10 cellular contexts compared by ENCODE assay signal in genomic region chr2:51013060-51013746, GRCh38. TPM values are rescaled to one million over a fixed set of nuclear protein-coding genes. Genes with fewer than 3 reads are reported as not detected.
DNase-seq lines count a peak whose midpoint lies in the region; ATAC-seq and TF ChIP-seq lines count a peak whose summit lies in the region.
"Had no signal": no experiment of that assay in that cellular context is flagged by ENCODE, and none has a peak within 500 bp of the region (broad histone marks: within the 10 kb centered on the region; RNA-seq: fewer than 3 reads in every experiment).

No MANE protein-coding gene starts in this region.

- no peak overlapping the region for H3K27ac Mint-ChIP-seq in stimulated activated naive CD8-positive, alpha-beta T cell treated with anti-CD3 and anti-CD28 coated beads, Interleukin-15, amount 100 ng/mL, for 72 hours

- H3K9me3 Mint-ChIP-seq in stimulated activated naive CD8-positive, alpha-beta T cell treated with anti-CD3 and anti-CD28 coated beads, Interleukin-15, amount 100 ng/mL, for 72 hours = peaks cover 6 to 13% of the 10 kb centered on the region in 2 donors

- H3K4me3 ChIP-seq in body of pancreas (no peak overlapping the region), mucosa of descending colon (no peak overlapping the region), tibial artery (no peak overlapping the region)

- H3K9me3 ChIP-seq in body of pancreas = no peaks in the 10 kb centered on the region
- H3K9me3 ChIP-seq in mucosa of descending colon = no peaks in the 10 kb centered on the region
- H3K9me3 ChIP-seq in tibial artery = no peaks in the 10 kb centered on the region

- peak; percentile 97 for ATAC-seq in body of pancreas
- ATAC-seq in mucosa of descending colon = peak; percentile 89
- no peak for ATAC-seq in GM19324 (IDR thresholded peaks at IDR 0.05; ENCODE audit: low FRiP score, unreplicated experiment)
- ATAC-seq in stimulated activated naive CD8-positive, alpha-beta T cell treated with anti-CD3 and anti-CD28 coated beads, Interleukin-15, amount 100 ng/mL, for 72 hours = no peak
- ATAC-seq: Panc1 had no signal

- H3K27me3 Mint-ChIP-seq in stimulated activated naive CD8-positive, alpha-beta T cell treated with anti-CD3 and anti-CD28 coated beads, Interleukin-15, amount 100 ng/mL, for 72 hours = no peaks in the 10 kb centered on the region

- H3K27me3 ChIP-seq in body of pancreas = no peaks in the 10 kb centered on the region
- no peaks in the 10 kb centered on the region for H3K27me3 ChIP-seq in tibial artery

- no peak for TF ChIP-seq POLR2A in body of pancreas (IDR thresholded peaks at IDR 0.05)

- DNase-seq in ELF-1 (ENCODE audit: low read depth, low spot score) (peak; percentile 44), NCI-H2171 treated with DMSO at 0.1 percent for 48 hours (lab: John Stamatoyannopoulos, UW) (peak; percentile 100), body of pancreas (peak; percentile 61 to 81 (median 75)), mucosa of descending colon (peak in 2 of 3 donors; percentile 39 to 43), dermis blood vessel endothelial cell (no peak), tibial artery (no peak)
- no peak for DNase-seq in stimulated activated naive CD8-positive, alpha-beta T cell treated with anti-CD3 and anti-CD28 coated beads, Interleukin-15, amount 100 ng/mL, for 72 hours
- DNase-seq: left cardiac atrium had no signal

- TF ChIP-seq CTCF in body of pancreas (IDR thresholded peaks at IDR 0.05) (no peak), mucosa of descending colon (IDR thresholded peaks at IDR 0.05) (no peak), tibial artery (IDR thresholded peaks at IDR 0.05) (no peak)

- intact Hi-C loops in body of pancreas (cut with DNase I) (no loop called here), mucosa of descending colon (cut with DNase I, micrococcal nuclease) (no loop called here), tibial artery (cut with DNase I; ENCODE audit: low total_unique reads) (no loop called here)

- H3K36me3 ChIP-seq in body of pancreas (replicated peaks in 1 of 2; ENCODE audit: insufficient read depth in 1 of 2, low read depth in 2 of 2) = no peaks in the 10 kb centered on the region
- H3K36me3 ChIP-seq in mucosa of descending colon (ENCODE audit: low read depth) = no peaks in the 10 kb centered on the region
- no peaks in the 10 kb centered on the region for H3K36me3 ChIP-seq in tibial artery

- no peak overlapping the region for H3K4me3 Mint-ChIP-seq in stimulated activated naive CD8-positive, alpha-beta T cell treated with anti-CD3 and anti-CD28 coated beads, Interleukin-15, amount 100 ng/mL, for 72 hours

- 6% methylated on average over 4 of the region's 4 CpGs for WGBS in body of pancreas, 2 donors

- H3K4me1 ChIP-seq in body of pancreas (peaks cover 13% of the 10 kb centered on the region), mucosa of descending colon (ENCODE audit: low read depth) (peaks cover 4% of the 10 kb centered on the region), tibial artery (peaks cover 0 to 11% (median 6%) of the 10 kb centered on the region in 4 donors)

- H3K4me1 Mint-ChIP-seq in stimulated activated naive CD8-positive, alpha-beta T cell treated with anti-CD3 and anti-CD28 coated beads, Interleukin-15, amount 100 ng/mL, for 72 hours = no peaks in the 10 kb centered on the region

- H3K27ac ChIP-seq in body of pancreas (peak overlapping the region in 3 of 4 donors; percentile 9 to 32 (median 23)), tibial artery (no peak overlapping the region)

RNA-seq across cellular contexts. Expression of gene NRXN1, which starts 18.7 kb away (rescaled TPM):
- total RNA-seq in body of pancreas (1 to 10 TPM; 6.2 to 6.6 TPM), mucosa of descending colon (10 to 100 TPM in 1 of 3 donors, 1 to 10 TPM in 2; 2.0 to 29.3 (median 3.2) TPM), dermis blood vessel endothelial cell (not detected in 2 replicates)

Comparison
In these comparisons a context has a peak if more than half of its experiments do, and no peak if none do; other contexts are left out.
1. DNase-seq: peak in ELF-1 (single experiment), NCI-H2171 treated with DMSO at 0.1 percent for 48 hours (single experiment), body of pancreas (4 of 4) and mucosa of descending colon (2 of 3); none in dermis blood vessel endothelial cell (single experiment), tibial artery (0 of 2) and stimulated activated naive CD8-positive, alpha-beta T cell treated with anti-CD3 and anti-CD28 coated beads, Interleukin-15, amount 100 ng/mL, for 72 hours (0 of 2).
2. ATAC-seq: peak in body of pancreas (single experiment) and mucosa of descending colon (single experiment); none in GM19324 (single experiment) and stimulated activated naive CD8-positive, alpha-beta T cell treated with anti-CD3 and anti-CD28 coated beads, Interleukin-15, amount 100 ng/mL, for 72 hours (single experiment).
3. H3K27ac ChIP-seq: peak in body of pancreas (3 of 4); none in tibial artery (0 of 2).